Comparison of ENCODE assay signal across 1 cellular context in the genomic region with DNA sequence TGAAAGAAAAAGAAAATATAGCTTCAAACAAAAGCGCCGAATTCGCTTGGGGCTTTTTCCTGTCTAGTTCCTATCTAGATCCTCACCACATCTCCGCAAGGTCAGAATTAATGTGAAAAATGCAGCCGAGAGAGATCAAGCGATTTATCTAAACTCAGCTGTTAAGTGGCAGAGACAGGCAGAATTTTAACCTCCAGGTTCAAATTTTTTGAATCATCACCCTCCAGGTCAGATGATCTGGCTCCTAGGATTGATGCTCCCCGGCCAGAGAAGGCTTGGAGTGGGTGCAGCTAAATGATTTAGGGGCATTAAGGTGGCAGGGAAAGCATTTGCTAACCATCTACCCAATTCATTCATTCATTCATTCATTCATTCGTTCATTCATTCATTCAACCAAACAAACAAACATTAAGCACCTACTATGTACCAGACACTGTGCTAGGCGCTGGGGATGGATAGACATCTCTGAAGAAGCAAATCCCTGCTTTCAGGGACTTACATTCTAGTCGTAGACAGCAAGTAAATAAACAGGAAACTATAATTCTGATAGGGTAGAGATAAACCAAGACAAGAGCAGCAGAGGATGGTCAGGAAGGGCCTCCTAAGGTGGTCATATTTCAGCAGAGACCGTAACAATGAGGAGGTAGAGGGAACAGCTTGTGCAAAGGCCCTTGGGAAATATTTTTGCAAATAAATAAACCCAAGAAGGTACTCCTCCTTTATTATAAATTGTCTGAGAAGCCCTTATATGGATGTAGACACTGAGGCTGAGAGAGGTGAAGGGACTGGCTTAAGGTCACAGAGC.
TF ChIP-seq lines count a peak whose summit lies in the region.

No MANE protein-coding gene starts in this region.

TF ChIP-seq in K562, 482 proteins besides CTCF, POLR2A, EP300 and RAD21 (continued from another document and continues in another):
- TF ChIP-seq DEAF1 (CRISPR knock-in tag; IDR thresholded peaks at IDR 0.05) (no peak), CTCFL (IDR thresholded peaks at IDR 0.05; ENCODE audit: borderline replicate concordance, insufficient read depth, low read depth, low read length, poor library complexity, severe bottlenecking) (no peak), POLR3G (IDR thresholded peaks at IDR 0.05; ENCODE audit: extremely low read depth, insufficient read length, insufficient replicate concordance) (no peak), CHCHD3 (CRISPR knock-in tag; IDR thresholded peaks at IDR 0.05) (no peak), ZNF584 (CRISPR knock-in tag; IDR thresholded peaks at IDR 0.05; ENCODE audit: low read depth) (no peak), HDAC2 (IDR thresholded peaks at IDR 0.05) (no peak), PCBP2 (IDR thresholded peaks at IDR 0.05; ENCODE audit: low read depth, low read length, poor library complexity, severe bottlenecking) (no peak), ZNF24 (IDR thresholded peaks at IDR 0.05) (peak; percentile 99), SUPT5H (IDR thresholded peaks at IDR 0.05) (no peak), SAFB2 (IDR thresholded peaks at IDR 0.05; ENCODE audit: borderline replicate concordance, low read depth, low read length, severe bottlenecking) (no peak), POLR2G (IDR thresholded peaks at IDR 0.05; ENCODE audit: low read depth, low read length) (no peak), POU5F1 (IDR thresholded peaks at IDR 0.05; ENCODE audit: borderline replicate concordance, low read depth, low read length, partially characterized antibody) (no peak), ZNF551 (CRISPR knock-in tag; IDR thresholded peaks at IDR 0.05) (no peak), ZNF121 (CRISPR knock-in tag; conservative IDR thresholded peaks at IDR 0.05) (no peak), MTF1 (CRISPR knock-in tag; IDR thresholded peaks at IDR 0.05; ENCODE audit: borderline replicate concordance) (no peak), GTF2B (IDR thresholded peaks at IDR 0.05; ENCODE audit: extremely low read depth, insufficient read length) (no peak), ZFPM2 (CRISPR knock-in tag; IDR thresholded peaks at IDR 0.05) (no peak), FOXA3 (CRISPR knock-in tag; conservative IDR thresholded peaks at IDR 0.05 in 1 of 2, IDR thresholded peaks at IDR 0.05 in 1 of 2) (0 out of 4 replicates have a peak, but pooled peaks of 1 of the 2 experiments have one; percentile 24), ZNF76 (CRISPR knock-in tag; IDR thresholded peaks at IDR 0.05; ENCODE audit: borderline replicate concordance) (no peak), AFF1 (IDR thresholded peaks at IDR 0.05; ENCODE audit: low read depth in 1 of 2, partially characterized antibody in 2 of 2) (peak in 1 of 2 experiments; percentile 59), TARDBP (IDR thresholded peaks at IDR 0.05) (no peak), SMARCA5 (IDR thresholded peaks at IDR 0.05) (peak; percentile 71), USF2 (CRISPR knock-in tag; IDR thresholded peaks at IDR 0.05) (no peak), BCOR (IDR thresholded peaks at IDR 0.05) (peak; percentile 84), NCOA6 (IDR thresholded peaks at IDR 0.05) (no peak), POLR2AphosphoS5 (IDR thresholded peaks at IDR 0.05; ENCODE audit: control insufficient read depth, insufficient read depth, low read depth, low read length) (no peak), GATA2 (CRISPR knock-in tag; IDR thresholded peaks at IDR 0.05) (no peak), SMARCA4 (IDR thresholded peaks at IDR 0.05) (0 out of 2 replicates have a peak, but pooled peaks have one; percentile 29), MAFG (tag; conservative IDR thresholded peaks at IDR 0.05) (no peak), ZSCAN29 (IDR thresholded peaks at IDR 0.05) (0 out of 2 replicates have a peak, but pooled peaks have one; percentile 31), ZNF140 (CRISPR knock-in tag; IDR thresholded peaks at IDR 0.05) (no peak), HES1 (IDR thresholded peaks at IDR 0.05; ENCODE audit: low read depth) (no peak), NUFIP1 (IDR thresholded peaks at IDR 0.05; ENCODE audit: partially characterized antibody) (no peak), RCOR1 (IDR thresholded peaks at IDR 0.05; ENCODE audit: borderline replicate concordance in 1 of 2, low read depth in 2 of 2, low read length in 2 of 2) (0 out of 4 replicates have a peak, but pooled peaks of 1 of the 2 experiments have one; percentile 9), DIDO1 (tag; IDR thresholded peaks at IDR 0.05; ENCODE audit: low read depth) (no peak), PHF8 (IDR thresholded peaks at IDR 0.05; ENCODE audit: borderline replicate concordance, low read length) (no peak), ZNF830 (CRISPR knock-in tag; IDR thresholded peaks at IDR 0.05) (no peak), ZNF316 (IDR thresholded peaks at IDR 0.05) (no peak), MTA1 (IDR thresholded peaks at IDR 0.05; ENCODE audit: borderline replicate concordance) (0 out of 2 replicates have a peak, but pooled peaks have one; percentile 19), ZNF507 (tag; conservative IDR thresholded peaks at IDR 0.05) (no peak), ZNF644 (tag; IDR thresholded peaks at IDR 0.05; ENCODE audit: low read depth) (no peak), ZNF3 (CRISPR knock-in tag; IDR thresholded peaks at IDR 0.05) (no peak), SAP30 (IDR thresholded peaks at IDR 0.05; ENCODE audit: borderline replicate concordance, insufficient read depth, low read depth, low read length, poor library complexity, severe bottlenecking) (no peak), ZNF124 (CRISPR knock-in tag; IDR thresholded peaks at IDR 0.05) (no peak), SIRT6 (IDR thresholded peaks at IDR 0.05; ENCODE audit: low read depth, low read length) (no peak)
- TF ChIP-seq, protein P1, sequence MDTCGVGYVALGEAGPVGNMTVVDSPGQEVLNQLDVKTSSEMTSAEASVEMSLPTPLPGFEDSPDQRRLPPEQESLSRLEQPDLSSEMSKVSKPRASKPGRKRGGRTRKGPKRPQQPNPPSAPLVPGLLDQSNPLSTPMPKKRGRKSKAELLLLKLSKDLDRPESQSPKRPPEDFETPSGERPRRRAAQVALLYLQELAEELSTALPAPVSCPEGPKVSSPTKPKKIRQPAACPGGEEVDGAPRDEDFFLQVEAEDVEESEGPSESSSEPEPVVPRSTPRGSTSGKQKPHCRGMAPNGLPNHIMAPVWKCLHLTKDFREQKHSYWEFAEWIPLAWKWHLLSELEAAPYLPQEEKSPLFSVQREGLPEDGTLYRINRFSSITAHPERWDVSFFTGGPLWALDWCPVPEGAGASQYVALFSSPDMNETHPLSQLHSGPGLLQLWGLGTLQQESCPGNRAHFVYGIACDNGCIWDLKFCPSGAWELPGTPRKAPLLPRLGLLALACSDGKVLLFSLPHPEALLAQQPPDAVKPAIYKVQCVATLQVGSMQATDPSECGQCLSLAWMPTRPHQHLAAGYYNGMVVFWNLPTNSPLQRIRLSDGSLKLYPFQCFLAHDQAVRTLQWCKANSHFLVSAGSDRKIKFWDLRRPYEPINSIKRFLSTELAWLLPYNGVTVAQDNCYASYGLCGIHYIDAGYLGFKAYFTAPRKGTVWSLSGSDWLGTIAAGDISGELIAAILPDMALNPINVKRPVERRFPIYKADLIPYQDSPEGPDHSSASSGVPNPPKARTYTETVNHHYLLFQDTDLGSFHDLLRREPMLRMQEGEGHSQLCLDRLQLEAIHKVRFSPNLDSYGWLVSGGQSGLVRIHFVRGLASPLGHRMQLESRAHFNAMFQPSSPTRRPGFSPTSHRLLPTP (IDR thresholded peaks at IDR 0.05; ENCODE audit: borderline replicate concordance, extremely low read depth, insufficient read length), result no peak
- TF ChIP-seq, protein P2, sequence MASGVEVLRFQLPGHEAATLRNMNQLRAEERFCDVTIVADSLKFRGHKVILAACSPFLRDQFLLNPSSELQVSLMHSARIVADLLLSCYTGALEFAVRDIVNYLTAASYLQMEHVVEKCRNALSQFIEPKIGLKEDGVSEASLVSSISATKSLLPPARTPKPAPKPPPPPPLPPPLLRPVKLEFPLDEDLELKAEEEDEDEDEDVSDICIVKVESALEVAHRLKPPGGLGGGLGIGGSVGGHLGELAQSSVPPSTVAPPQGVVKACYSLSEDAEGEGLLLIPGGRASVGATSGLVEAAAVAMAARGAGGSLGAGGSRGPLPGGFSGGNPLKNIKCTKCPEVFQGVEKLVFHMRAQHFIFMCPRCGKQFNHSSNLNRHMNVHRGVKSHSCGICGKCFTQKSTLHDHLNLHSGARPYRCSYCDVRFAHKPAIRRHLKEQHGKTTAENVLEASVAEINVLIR (CRISPR knock-in tag; IDR thresholded peaks at IDR 0.05), result no peak
- TF ChIP-seq, protein P3, sequence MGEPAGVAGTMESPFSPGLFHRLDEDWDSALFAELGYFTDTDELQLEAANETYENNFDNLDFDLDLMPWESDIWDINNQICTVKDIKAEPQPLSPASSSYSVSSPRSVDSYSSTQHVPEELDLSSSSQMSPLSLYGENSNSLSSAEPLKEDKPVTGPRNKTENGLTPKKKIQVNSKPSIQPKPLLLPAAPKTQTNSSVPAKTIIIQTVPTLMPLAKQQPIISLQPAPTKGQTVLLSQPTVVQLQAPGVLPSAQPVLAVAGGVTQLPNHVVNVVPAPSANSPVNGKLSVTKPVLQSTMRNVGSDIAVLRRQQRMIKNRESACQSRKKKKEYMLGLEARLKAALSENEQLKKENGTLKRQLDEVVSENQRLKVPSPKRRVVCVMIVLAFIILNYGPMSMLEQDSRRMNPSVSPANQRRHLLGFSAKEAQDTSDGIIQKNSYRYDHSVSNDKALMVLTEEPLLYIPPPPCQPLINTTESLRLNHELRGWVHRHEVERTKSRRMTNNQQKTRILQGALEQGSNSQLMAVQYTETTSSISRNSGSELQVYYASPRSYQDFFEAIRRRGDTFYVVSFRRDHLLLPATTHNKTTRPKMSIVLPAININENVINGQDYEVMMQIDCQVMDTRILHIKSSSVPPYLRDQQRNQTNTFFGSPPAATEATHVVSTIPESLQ (CRISPR knock-in tag; IDR thresholded peaks at IDR 0.05), result no peak
